Comparison of ENCODE assay signal across 9 cellular contexts in genomic region chr11:93738647-93739081, GRCh38. TPM values are rescaled to one million over a fixed set of nuclear protein-coding genes. Genes with fewer than 3 reads are reported as not detected.
A peak's percentile ranks its signal among the peaks of the same experiment; 100 is the strongest.
DNase-seq lines count a peak whose midpoint lies in the region; ATAC-seq, FAIRE-seq and TF ChIP-seq lines count a peak whose summit lies in the region.
"Had no signal": no experiment of that assay in that cellular context is flagged by ENCODE, and none has a peak within 500 bp of the region (broad histone marks: within the 10 kb centered on the region; RNA-seq: fewer than 3 reads in every experiment).

No MANE protein-coding gene starts in this region.

- H2BK20ac ChIP-seq in H1 (ENCODE audit: low read length) = no peak overlapping the region

- H3K27ac ChIP-seq in RWPE1 (peak overlapping the region; percentile 47; the same call in 1 of the 2 replicates), H1 (ENCODE audit: low read depth, low read length) (no peak overlapping the region)

- no peak overlapping the region for H3K23ac ChIP-seq in H1 (ENCODE audit: insufficient read length)

- peak overlapping the region; percentile 68 for H3K4me3 ChIP-seq in GM12875 (ENCODE audit: low read depth, low read length)
- peak overlapping the region; percentile 91 to 100 (median 98); a peak in 7 of 8 replicates for H3K4me3 ChIP-seq in H1 (ENCODE audit: extremely low read depth in 1 of 4, insufficient read depth in 2 of 4, low read depth in 3 of 4, low read length in 4 of 4)

- peak overlapping the region; percentile 69 to 96 for H3K4me2 ChIP-seq in H1 (ENCODE audit: insufficient read depth in 1 of 2, low read depth in 2 of 2, low read length in 2 of 2)

- H2AK5ac ChIP-seq in H1 (ENCODE audit: low read depth, low read length) = no peak overlapping the region

- H4K20me1 ChIP-seq in H1 (replicated peaks in 1 of 2; ENCODE audit: control insufficient read depth in 1 of 2, insufficient read depth in 2 of 2, low read length in 2 of 2) = peaks cover 11 to 12% of the 10 kb centered on the region in 2 experiments

- H3K9me3 ChIP-seq in H1 (ENCODE audit: insufficient read depth in 2 of 2, low read depth in 1 of 2, low read length in 1 of 2) = no peaks in the 10 kb centered on the region

- ATAC-seq in esophagus mucosa (no peak), HG02759 (IDR thresholded peaks at IDR 0.05; ENCODE audit: unreplicated experiment) (no peak), GM21381 (IDR thresholded peaks at IDR 0.05; ENCODE audit: unreplicated experiment) (no peak)

- H3K18ac ChIP-seq in H1 (ENCODE audit: extremely low read depth, low read length) = no peak overlapping the region

- H2AFZ ChIP-seq in H1 (ENCODE audit: low read length) = no peak overlapping the region

- WGBS in H1 (ENCODE audit: extremely low coverage in 1 of 2, insufficient coverage in 1 of 2, insufficient read length in 1 of 2, insufficient replicate concordance in 2 of 2, low coverage in 1 of 2, low lambda C conversion rate in 2 of 2, missing lambda C conversion rate in 1 of 2), 2 experiments = 80% methylated on average over 6 of the region's 6 CpGs; no CpG with 5 or more reads in 1 of the 2 experiments

- H2BK5ac ChIP-seq in H1 (ENCODE audit: low read depth, low read length) = no peak overlapping the region

- H3K14ac ChIP-seq in H1 (ENCODE audit: insufficient read length) = no peak overlapping the region

- no peak overlapping the region for H4K5ac ChIP-seq in H1 (ENCODE audit: insufficient read length, low read depth, low read length)

- no peak overlapping the region for H2BK120ac ChIP-seq in H1 (replicated peaks; ENCODE audit: low read depth, low read length)

- no peaks in the 10 kb centered on the region; the same call in 1 of the 2 replicates for H3K23me2 ChIP-seq in H1 (ENCODE audit: low read depth, low read length)

- no peak for TF ChIP-seq CTCF in GM12875 (IDR thresholded peaks at IDR 0.05; ENCODE audit: borderline replicate concordance, insufficient read depth, low read depth, low read length)
- no peak for TF ChIP-seq CTCF in RWPE1 (conservative IDR thresholded peaks at IDR 0.05; ENCODE audit: low read depth)
- no peak for TF ChIP-seq CTCF in H1 (IDR thresholded peaks at IDR 0.05; ENCODE audit: control extremely low read depth in 1 of 3, insufficient read depth in 1 of 3, low read depth in 1 of 3, low read length in 3 of 3)

- DNase-seq in RWPE1 (ENCODE audit: low spot score) (no peak), H1 (ENCODE audit: low read depth in 1 of 2, low spot score in 2 of 2) (no peak), posterior vena cava (ENCODE audit: low spot score) (peak; percentile 18), GM03348 (ENCODE audit: low spot score) (no peak)
- DNase-seq: NCI-H524 treated with DMSO at 0.1 percent for 48 hours had no signal

- peaks cover 18 to 82% of the 10 kb centered on the region in 2 experiments for H3K79me2 ChIP-seq in H1 (ENCODE audit: control insufficient read depth in 1 of 2, insufficient read depth in 2 of 2, low read length in 2 of 2)

- peak overlapping the region in 2 of 4 experiments; percentile 2 to 35; a peak in 4 of 7 replicates for H3K9ac ChIP-seq in H1 (replicated peaks in 1 of 4; ENCODE audit: extremely low read depth in 1 of 4, low read depth in 3 of 4, low read length in 3 of 4)

- POLR2A ChIA-PET in RWPE1 (lab: Yijun Ruan, JAX; ENCODE audit: low non-redundant PET) (no interaction called here), H1 (lab: Charles Lee; ENCODE audit: partially characterized antibody) (interaction anchor here (0.6 to 16.4 kb wide), 9 partner anchors 13 to 609 kb away, joined by 3 to 495 read pairs (median 36); partner anchors contain the start of gene MED17)

- intact Hi-C loops in posterior vena cava (cut with DNase I) = no loop called here

- no peak overlapping the region for H4K8ac ChIP-seq in H1 (ENCODE audit: extremely low read depth, insufficient read depth, low read length)

- TF ChIP-seq EP300 in H1 (IDR thresholded peaks at IDR 0.05; ENCODE audit: borderline replicate concordance in 1 of 2, low read depth in 2 of 2, low read length in 2 of 2) = no peak

- no peaks in the 10 kb centered on the region; the same call in 1 of the 2 replicates for H3K79me1 ChIP-seq in H1 (ENCODE audit: low read depth, low read length)

- FAIRE-seq in H1 (lab: Jason Lieb, UNC) = no peak

- no peak overlapping the region for H2BK15ac ChIP-seq in H1 (ENCODE audit: low read length)

- no peak for TF ChIP-seq RAD21 in H1 (IDR thresholded peaks at IDR 0.05 in 1 of 2, conservative IDR thresholded peaks at IDR 0.05 in 1 of 2; ENCODE audit: low read depth in 2 of 2, low read length in 2 of 2)

- no peak overlapping the region for H2BK12ac ChIP-seq in H1 (ENCODE audit: low read depth, low read length)

- peaks cover 37 to 69% (median 59%) of the 10 kb centered on the region in 4 experiments for H3K36me3 ChIP-seq in H1 (ENCODE audit: control insufficient read depth in 2 of 4, insufficient read depth in 4 of 4, low read length in 3 of 4)

- peaks cover 0 to 9% (median 5%) of the 10 kb centered on the region in 4 experiments; a peak in 5 of 7 replicates for H3K4me1 ChIP-seq in H1 (replicated peaks in 1 of 4; ENCODE audit: control insufficient read depth in 3 of 4, insufficient read depth in 4 of 4, low read length in 3 of 4)

- no peak overlapping the region for H4K91ac ChIP-seq in H1 (replicated peaks; ENCODE audit: insufficient read length, low read length)

- H3K56ac ChIP-seq in H1 (replicated peaks; ENCODE audit: insufficient read length, low read depth, low read length) = no peak overlapping the region

- CTCF ChIA-PET in RWPE1 (lab: Yijun Ruan, JAX) = interaction anchor here (0.6 to 1.1 kb wide), 3 partner anchors 12 to 34 kb away, joined by 3 read pairs; no protein-coding TSS in a partner anchor
- CTCF ChIA-PET in H1 (lab: Charles Lee; ENCODE audit: partially characterized antibody) = interaction anchor here (0.9 to 1.8 kb wide), 3 partner anchors 9 to 45 kb away, joined by 3 to 5 read pairs (median 3); partner anchors contain the start of gene MED17

- peak; percentile 13 to 71 for TF ChIP-seq POLR2A in H1 (IDR thresholded peaks at IDR 0.05; ENCODE audit: control extremely low read depth in 1 of 2, low read depth in 2 of 2, low read length in 2 of 2)

- no peaks in the 10 kb centered on the region for H3K27me3 ChIP-seq in H1 (replicated peaks in 1 of 4; ENCODE audit: control insufficient read depth in 3 of 4, extremely low read depth in 1 of 4, insufficient read depth in 3 of 4, low read length in 3 of 4)

- no peak overlapping the region for H3K4ac ChIP-seq in H1 (replicated peaks; ENCODE audit: insufficient read length, low read depth, low read length)

TF ChIP-seq in H1, 55 proteins besides CTCF, POLR2A, EP300 and RAD21:
- no peak for TF ChIP-seq POU5F1 (IDR thresholded peaks at IDR 0.05; ENCODE audit: low read depth, low read length)
- TF ChIP-seq POLR2AphosphoS5 (IDR thresholded peaks at IDR 0.05; ENCODE audit: low read depth, low read length) = 0 out of 2 replicates have a peak, but pooled peaks have one; percentile 62
- no peak for TF ChIP-seq CHD1 (IDR thresholded peaks at IDR 0.05; ENCODE audit: low read depth, low read length)
- TF ChIP-seq TAF7 (optimal IDR thresholded peaks at IDR 0.05; ENCODE audit: borderline replicate concordance, low read depth, low read length) = peak; percentile 52

RNA-seq across cellular contexts. Expression of gene TAF1D, which starts 2.6 kb away (rescaled TPM):
- total RNA-seq in H1 (2021; fragmentation: NEBNext Ultra II Directional; extraction: Animal tissue kit (Norgen Biotek cat#: 25700)) = 202 and 212 TPM in 2 replicates
- polyA plus RNA-seq in H1 (2011; rRNA removed) = 45.8 and 64.7 TPM in 2 replicates
- 114 TPM for polyA plus RNA-seq in H1 (2011; cell fraction: cytosol; rRNA removed)
- 63.1 TPM for polyA plus RNA-seq in H1 (2011; cell fraction: nucleus; rRNA removed)
- polyA plus RNA-seq in H1 (2012, experiment 1 of 2) = 63.0 to 156 TPM (median 74.1 TPM) in 4 replicates
- 28.4 TPM for polyA plus RNA-seq in H1 (2012, experiment 2 of 2)
- polyA plus RNA-seq in H1 (2013, experiment 1 of 2) = 252 TPM
- polyA plus RNA-seq in H1 (2013, experiment 2 of 2) = 227 TPM
- polyA minus RNA-seq in H1 (2011; rRNA and poly(A)+ RNA removed) = 71.9 and 81.3 TPM in 2 replicates
- polyA minus RNA-seq in H1 (2011; cell fraction: cytosol; rRNA and poly(A)+ RNA removed) = 61.6 TPM
- polyA minus RNA-seq in H1 (2011; cell fraction: nucleus; rRNA and poly(A)+ RNA removed) = 339 TPM
- total RNA-seq in posterior vena cava = 10 to 100 TPM; 72.5 to 98.5 TPM
- 70.3 TPM for total RNA-seq in esophagus mucosa

RNA-seq across cellular contexts. Expression of gene C11orf54, which starts 2.8 kb away (rescaled TPM):
- total RNA-seq in H1 (2021; fragmentation: NEBNext Ultra II Directional; extraction: Animal tissue kit (Norgen Biotek cat#: 25700)) = 21.5 and 24.5 TPM in 2 replicates
- polyA plus RNA-seq in H1 (2011; rRNA removed) = 3.9 and 14.7 TPM in 2 replicates
- polyA plus RNA-seq in H1 (2011; cell fraction: cytosol; rRNA removed) = 12.6 TPM
- 2.6 TPM for polyA plus RNA-seq in H1 (2011; cell fraction: nucleus; rRNA removed)
- polyA plus RNA-seq in H1 (2012, experiment 1 of 2) = 9.6 to 25.4 TPM (median 13.4 TPM) in 4 replicates
- 2.5 TPM for polyA plus RNA-seq in H1 (2012, experiment 2 of 2)
- polyA plus RNA-seq in H1 (2013, experiment 1 of 2) = 12.0 TPM
- polyA plus RNA-seq in H1 (2013, experiment 2 of 2) = 11.7 TPM
- 7.6 and 14.9 TPM in 2 replicates for polyA minus RNA-seq in H1 (2011; rRNA and poly(A)+ RNA removed)
- 7.9 TPM for polyA minus RNA-seq in H1 (2011; cell fraction: cytosol; rRNA and poly(A)+ RNA removed)
- 12.8 TPM for polyA minus RNA-seq in H1 (2011; cell fraction: nucleus; rRNA and poly(A)+ RNA removed)
- total RNA-seq in posterior vena cava (10 to 100 TPM; 16.8 to 19.9 TPM), esophagus mucosa (7.7 TPM)

RNA-seq across cellular contexts. Expression of gene MED17, which starts 45.4 kb away (rescaled TPM):
- total RNA-seq in H1 (2021; fragmentation: NEBNext Ultra II Directional; extraction: Animal tissue kit (Norgen Biotek cat#: 25700)) = 30.4 and 33.7 TPM in 2 replicates
- polyA plus RNA-seq in H1 (2011; rRNA removed) = 8.0 and 8.8 TPM in 2 replicates
- 9.8 TPM for polyA plus RNA-seq in H1 (2011; cell fraction: cytosol; rRNA removed)
- polyA plus RNA-seq in H1 (2011; cell fraction: nucleus; rRNA removed) = 15.3 TPM
- polyA plus RNA-seq in H1 (2012, experiment 1 of 2) = 11.4 to 20.0 TPM (median 15.0 TPM) in 4 replicates
- 2.8 TPM for polyA plus RNA-seq in H1 (2012, experiment 2 of 2)
- polyA plus RNA-seq in H1 (2013, experiment 1 of 2) = 16.0 TPM
- 15.3 TPM for polyA plus RNA-seq in H1 (2013, experiment 2 of 2)
- polyA minus RNA-seq in H1 (2011; rRNA and poly(A)+ RNA removed) = 19.8 and 20.5 TPM in 2 replicates
- polyA minus RNA-seq in H1 (2011; cell fraction: cytosol; rRNA and poly(A)+ RNA removed) = 10.5 TPM
- 50.3 TPM for polyA minus RNA-seq in H1 (2011; cell fraction: nucleus; rRNA and poly(A)+ RNA removed)
- total RNA-seq in posterior vena cava (10 to 100 TPM; 20.6 to 21.2 TPM), esophagus mucosa (16.0 TPM)
